Comparison of ENCODE assay signal across 9 cellular contexts in the genomic region with DNA sequence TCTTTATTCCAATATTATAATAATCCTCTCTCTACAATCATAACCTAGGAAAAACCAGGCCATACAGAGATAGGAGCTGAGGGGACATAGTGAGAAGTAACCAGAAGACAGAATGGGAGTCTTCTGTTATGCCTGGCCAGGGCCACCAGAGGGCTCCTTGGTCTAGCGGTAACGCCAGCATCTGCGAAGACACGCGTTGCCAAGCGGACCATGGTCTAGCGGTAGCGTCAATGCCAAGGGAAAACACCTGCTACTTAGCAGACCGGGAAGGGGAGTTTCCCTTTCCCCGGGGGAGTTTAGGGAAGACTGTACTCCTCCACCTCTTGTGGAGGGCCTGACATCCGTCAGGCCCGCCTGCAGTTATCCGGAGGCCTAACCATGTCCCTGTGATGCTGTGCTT. TPM values are rescaled to one million over a fixed set of nuclear protein-coding genes. Genes with fewer than 3 reads are reported as not detected.
DNase-seq lines count a peak whose midpoint lies in the region; ATAC-seq lines count a peak whose summit lies in the region.
"Had no signal": no experiment of that assay in that cellular context is flagged by ENCODE, and none has a peak within 500 bp of the region (broad histone marks: within the 10 kb centered on the region; RNA-seq: fewer than 3 reads in every experiment).

No MANE protein-coding gene starts in this region.

- peaks cover 66% of the 10 kb centered on the region for H3K36me3 Mint-ChIP-seq in activated T-helper 17 cell treated with anti-CD3 and anti-CD28 coated beads, Interleukin-2, amount 50 U/mL, for 72 hours (ENCODE audit: low read depth)

- H3K9me3 Mint-ChIP-seq in activated T-helper 17 cell treated with anti-CD3 and anti-CD28 coated beads, Interleukin-2, amount 50 U/mL, for 72 hours: no peaks in the 10 kb centered on the region

- H3K4me1 Mint-ChIP-seq in activated T-helper 17 cell treated with anti-CD3 and anti-CD28 coated beads, Interleukin-2, amount 50 U/mL, for 72 hours: no peaks in the 10 kb centered on the region

- H3K4me3 Mint-ChIP-seq in activated T-helper 17 cell treated with anti-CD3 and anti-CD28 coated beads, Interleukin-2, amount 50 U/mL, for 72 hours: no peak overlapping the region

- no peak overlapping the region for H3K27ac Mint-ChIP-seq in activated T-helper 17 cell treated with anti-CD3 and anti-CD28 coated beads, Interleukin-2, amount 50 U/mL, for 72 hours

- DNase-seq in stimulated activated CD4-positive, alpha-beta T cell treated with anti-CD3 and anti-CD28 coated beads, Interleukin-1b, Interleukin-23, amount 100 ng/mL, for 48 hours: peak; percentile 6
- DNase-seq in stimulated activated CD4-positive, alpha-beta T cell treated with anti-CD3 and anti-CD28 coated beads, Interleukin-2, amount 100 ng/mL, for 48 hours: no peak
- peak; percentile 7 for DNase-seq in SHP77 treated with DMSO at 0.1 percent for 48 hours (lab: John Stamatoyannopoulos, UW)
- peak; percentile 39 for DNase-seq in glomerular visceral epithelial cell (ENCODE audit: extremely low spot score)
- no peak for DNase-seq in AG08396 (ENCODE audit: low spot score)
- DNase-seq: effector CD8-positive, alpha-beta T cell had no signal

- no peak for ATAC-seq in activated T-helper 17 cell treated with anti-CD3 and anti-CD28 coated beads, Interleukin-2, amount 50 U/mL, for 72 hours (replicated peaks)
- ATAC-seq in HG03280 (IDR thresholded peaks at IDR 0.05; ENCODE audit: unreplicated experiment) (no peak), GM19397 (IDR thresholded peaks at IDR 0.05; ENCODE audit: unreplicated experiment) (no peak)

- H3K27me3 Mint-ChIP-seq in activated T-helper 17 cell treated with anti-CD3 and anti-CD28 coated beads, Interleukin-2, amount 50 U/mL, for 72 hours: no peaks in the 10 kb centered on the region

RNA-seq across cellular contexts. Expression of gene ARL6IP6, which starts 36.6 kb away (rescaled TPM):
- total RNA-seq in activated T-helper 17 cell treated with anti-CD3 and anti-CD28 coated beads, Interleukin-2, amount 50 U/mL, for 72 hours: 10 to 100 TPM; 18.9 to 37.4 TPM

RNA-seq across cellular contexts. Expression of gene PRPF40A, which starts 37.8 kb away (rescaled TPM):
- total RNA-seq in activated T-helper 17 cell treated with anti-CD3 and anti-CD28 coated beads, Interleukin-2, amount 50 U/mL, for 72 hours: 100 to 1,000 TPM in 1 of 2 donors, 10 to 100 TPM in 1; 93.7 to 175 TPM

Comparison
In these comparisons a context has a peak if more than half of its experiments do, and no peak if none do; other contexts are left out.
1. DNase-seq: peak in stimulated activated CD4-positive, alpha-beta T cell treated with anti-CD3 and anti-CD28 coated beads, Interleukin-1b, Interleukin-23, amount 100 ng/mL, for 48 hours (single experiment), SHP77 treated with DMSO at 0.1 percent for 48 hours (single experiment) and glomerular visceral epithelial cell (single experiment); none in stimulated activated CD4-positive, alpha-beta T cell treated with anti-CD3 and anti-CD28 coated beads, Interleukin-2, amount 100 ng/mL, for 48 hours (0 of 2) and AG08396 (single experiment).